18 cellular contexts compared by ENCODE assay signal in genomic region chr5:142303576-142303975, GRCh38.
"Had no signal": no experiment of that assay in that cellular context is flagged by ENCODE, and none has a peak within 500 bp of the region (broad histone marks: within the 10 kb centered on the region; RNA-seq: fewer than 3 reads in every experiment).

No MANE protein-coding gene starts in this region.

- H3K27ac Mint-ChIP-seq: activated naive CD4-positive, alpha-beta T cell treated with anti-CD3 and anti-CD28 coated beads, Interleukin-2, amount 50 U/mL, for 72 hours; natural killer cell treated with Interleukin-12 subunit alpha and Interleukin-12 subunit beta and Interleukin-15 and Interleukin-18, amount 100 ng/mL, for 72 hours had no signal

- H3K4me3 ChIP-seq: colonic mucosa, ovary, suprapubic skin had no signal

- H3K27me3 ChIP-seq: colonic mucosa, ovary, suprapubic skin had no signal

- H3K9me3 Mint-ChIP-seq: activated naive CD4-positive, alpha-beta T cell treated with anti-CD3 and anti-CD28 coated beads, Interleukin-2, amount 50 U/mL, for 72 hours; activated T-cell treated with anti-CD3 and anti-CD28 coated beads, Interleukin-2, amount 50 U/mL, for 4 hours; natural killer cell treated with Interleukin-12 subunit alpha and Interleukin-12 subunit beta and Interleukin-15 and Interleukin-18, amount 100 ng/mL, for 72 hours had no signal

- H3K36me3 Mint-ChIP-seq: activated naive CD4-positive, alpha-beta T cell treated with anti-CD3 and anti-CD28 coated beads, Interleukin-2, amount 50 U/mL, for 72 hours; natural killer cell treated with Interleukin-12 subunit alpha and Interleukin-12 subunit beta and Interleukin-15 and Interleukin-18, amount 100 ng/mL, for 72 hours had no signal

- H3K4me1 ChIP-seq: suprapubic skin had no signal

- H3K4me3 Mint-ChIP-seq: activated T-cell treated with anti-CD3 and anti-CD28 coated beads, Interleukin-2, amount 50 U/mL, for 4 hours; natural killer cell treated with Interleukin-12 subunit alpha and Interleukin-12 subunit beta and Interleukin-15 and Interleukin-18, amount 100 ng/mL, for 72 hours had no signal

- H3K27ac ChIP-seq: colonic mucosa, ovary, suprapubic skin had no signal

- DNase-seq: activated CD4-positive, alpha-beta T cell treated with anti-CD3 and anti-CD28 coated beads, Interleukin-2, amount 50 U/mL, for 48 hours; activated CD4-positive, CD25-positive, alpha-beta regulatory T cell treated with anti-CD3 and anti-CD28 coated beads, Interleukin-2, amount 50 U/mL, for 72 hours; activated effector memory CD4-positive, alpha-beta T cell treated with anti-CD3 and anti-CD28 coated beads, Interleukin-2, amount 50 U/mL, for 16 hours; activated T-cell treated with anti-CD3 and anti-CD28 coated beads, Interleukin-2, amount 50 U/mL, for 4 hours; effector memory CD4-positive, alpha-beta T cell; foreskin melanocyte; head of caudate nucleus; islet precursor cell; mammary epithelial cell; ovary; stimulated activated CD4-positive, alpha-beta T cell treated with anti-CD3 and anti-CD28 coated beads, Interleukin-4, amount 100 ng/mL, for 1 hour; stimulated activated CD8-positive, alpha-beta memory T cell treated with anti-CD3 and anti-CD28 coated beads, Interleukin-4, amount 100 ng/mL, for 48 hours; stimulated activated naive CD8-positive, alpha-beta T cell treated with anti-CD3 and anti-CD28 coated beads, Interleukin-15, Interleukin-2, amounts not matched to agents 100 U/mL and 50 U/mL, for 24 hours had no signal

- H3K36me3 ChIP-seq: colonic mucosa, ovary, suprapubic skin had no signal

- FAIRE-seq: urothelium cell line had no signal

- H3K9me3 ChIP-seq: colonic mucosa, ovary, suprapubic skin had no signal
